In the genomic region with DNA sequence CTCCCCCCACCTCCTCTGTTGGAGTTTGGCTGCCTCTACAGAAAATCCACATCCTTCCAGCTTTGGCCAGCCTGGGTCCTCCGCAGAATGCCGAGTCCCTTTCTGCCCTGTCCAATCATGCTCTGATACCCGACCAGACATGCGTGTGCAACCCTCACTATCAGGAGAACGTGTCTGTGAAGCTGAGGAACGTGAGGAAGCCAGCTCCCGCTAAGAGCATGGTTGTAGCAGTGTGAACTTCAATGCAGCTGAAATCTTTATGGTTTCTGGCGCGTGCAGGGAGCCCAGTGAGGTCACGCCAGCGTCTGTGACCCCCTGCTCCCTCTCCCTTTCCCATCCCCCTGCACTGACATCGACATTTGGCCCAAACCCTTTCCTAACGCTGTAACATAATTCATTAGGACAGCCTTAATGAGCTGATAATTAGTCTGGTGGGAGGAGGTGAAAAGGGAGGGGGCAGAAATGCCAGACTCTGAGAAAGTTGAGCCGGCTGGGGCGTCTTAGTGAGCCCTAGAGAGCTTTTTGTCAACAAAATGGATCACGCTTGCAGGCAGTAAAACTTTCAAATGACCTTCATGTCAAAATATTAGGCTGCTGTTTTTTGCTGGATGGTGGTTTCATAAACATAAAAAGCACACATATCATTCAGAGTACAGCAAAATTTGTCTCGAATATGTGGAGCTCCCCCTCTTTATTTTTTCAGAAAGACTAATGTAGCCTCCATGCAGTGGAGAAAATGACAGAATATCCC, we compare ENCODE assay signal across 13 cellular contexts.
A peak's percentile ranks its signal among the peaks of the same experiment; 100 is the strongest.
DNase-seq lines count a peak whose midpoint lies in the region; ATAC-seq and TF ChIP-seq lines count a peak whose summit lies in the region.
"Had no signal": no experiment of that assay in that cellular context is flagged by ENCODE, and none has a peak within 500 bp of the region (broad histone marks: within the 10 kb centered on the region; RNA-seq: fewer than 3 reads in every experiment).

No MANE protein-coding gene starts in this region.

- intact Hi-C loops in colonic mucosa (cut with DNase I) = no loop called here

- ATAC-seq in GM18909 (IDR thresholded peaks at IDR 0.05; ENCODE audit: poor library complexity, unreplicated experiment) (no peak), HG03439 (IDR thresholded peaks at IDR 0.05; ENCODE audit: unreplicated experiment) (no peak)

- H3K9ac ChIP-seq in subcutaneous abdominal adipose tissue (ENCODE audit: low read length in 5 of 5) = peak overlapping the region in 1 of 5 donors; percentile 52
- H3K9ac ChIP-seq in colonic mucosa (ENCODE audit: low read depth in 2 of 2, low read length in 2 of 2) = no peak overlapping the region

- WGBS in mesodermal cell (ENCODE audit: insufficient coverage in 2 of 2), 2 experiments = 67 to 80% methylated on average over 12 to 13 of the region's 17 CpGs

- POLR2A ChIA-PET in HEK293T (lab: Yijun Ruan, JAX) = interaction anchor here (0.9 to 1.1 kb wide), 4 partner anchors 12 to 92 kb away, joined by 3 to 4 read pairs (median 3); no protein-coding TSS in a partner anchor

- H3K9me3 ChIP-seq in mesodermal cell (ENCODE audit: control insufficient read depth, low read length) (peaks cover 9% of the 10 kb centered on the region), subcutaneous abdominal adipose tissue (ENCODE audit: control insufficient read depth in 5 of 5, low read length in 5 of 5) (peaks cover 0 to 9% (median 3%) of the 10 kb centered on the region in 5 donors), colonic mucosa (no peaks in the 10 kb centered on the region)

- DNase-seq in HEK293T (ENCODE audit: extremely low spot score) (peak; percentile 61), epidermal melanocyte (ENCODE audit: insufficient read length, low spot score) (peak; percentile 26), colonic mucosa (no peak), inferior parietal cortex (ENCODE audit: extremely low spot score) (no peak)
- DNase-seq: activated CD4-positive, alpha-beta T cell treated with anti-CD3 and anti-CD28 coated beads, Interleukin-2, amount 50 U/mL, for 48 hours; CD8-positive, alpha-beta memory T cell; KBM-7; T-helper 2 cell had no signal

- CTCF ChIA-PET in HEK293T (lab: Yijun Ruan, JAX) = interaction anchor here (0.6 kb wide), 1 partner anchor 764 kb away, joined by 3 read pairs; no protein-coding TSS in a partner anchor

- H3K36me3 ChIP-seq in mesodermal cell (ENCODE audit: control insufficient read depth, insufficient read depth, low read length) = no peaks in the 10 kb centered on the region
- H3K36me3 ChIP-seq in subcutaneous abdominal adipose tissue (ENCODE audit: control insufficient read depth in 5 of 5, insufficient read depth in 5 of 5, low read length in 5 of 5) = no peaks in the 10 kb centered on the region
- no peaks in the 10 kb centered on the region for H3K36me3 ChIP-seq in colonic mucosa

- H3K4me3 ChIP-seq in mesodermal cell (ENCODE audit: extremely low read depth, insufficient read depth, low read length, poor library complexity, severe bottlenecking) = no peak overlapping the region
- peak overlapping the region; percentile 36 to 69 (median 53) for H3K4me3 ChIP-seq in subcutaneous abdominal adipose tissue (ENCODE audit: low read depth in 1 of 5, low read length in 5 of 5)
- H3K4me3 ChIP-seq in colonic mucosa = no peak overlapping the region
- H3K4me3 ChIP-seq: skin epidermis had no signal

- H3K4me1 ChIP-seq in mesodermal cell (ENCODE audit: control insufficient read depth, insufficient read depth, low read length, poor library complexity, severe bottlenecking) (no peaks in the 10 kb centered on the region), subcutaneous abdominal adipose tissue (ENCODE audit: control insufficient read depth in 5 of 5, insufficient read depth in 5 of 5, low read length in 5 of 5) (peaks cover 0 to 11% (median 7%) of the 10 kb centered on the region in 5 donors), colonic mucosa (no peaks in the 10 kb centered on the region)

- H3K27ac ChIP-seq in mesodermal cell (ENCODE audit: low read depth, low read length, severe bottlenecking) (peak overlapping the region; percentile 54), subcutaneous abdominal adipose tissue (ENCODE audit: low read depth, low read length) (no peak overlapping the region), colonic mucosa (no peak overlapping the region)

- H3K27me3 ChIP-seq in subcutaneous abdominal adipose tissue (ENCODE audit: control insufficient read depth in 5 of 5, insufficient read depth in 4 of 5, low read length in 5 of 5) = peaks cover 0 to 2% (median 0%) of the 10 kb centered on the region in 5 donors
- no peaks in the 10 kb centered on the region for H3K27me3 ChIP-seq in colonic mucosa

- TF ChIP-seq CTCF in colonic mucosa (IDR thresholded peaks at IDR 0.05) = no peak

TF ChIP-seq in HEK293T, 16 proteins besides CTCF, POLR2A, EP300 and RAD21:
- TF ChIP-seq ARNT (IDR thresholded peaks at IDR 0.05) (peak; percentile 80; the same call in 1 of the 2 replicates), ELF4 (IDR thresholded peaks at IDR 0.05) (no peak), LEF1 (IDR thresholded peaks at IDR 0.05; ENCODE audit: borderline replicate concordance) (no peak), CTBP1 (IDR thresholded peaks at IDR 0.05; ENCODE audit: borderline replicate concordance) (no peak), L3MBTL2 (conservative IDR thresholded peaks at IDR 0.05) (peak; percentile 96)
- TF ChIP-seq, protein P1, sequence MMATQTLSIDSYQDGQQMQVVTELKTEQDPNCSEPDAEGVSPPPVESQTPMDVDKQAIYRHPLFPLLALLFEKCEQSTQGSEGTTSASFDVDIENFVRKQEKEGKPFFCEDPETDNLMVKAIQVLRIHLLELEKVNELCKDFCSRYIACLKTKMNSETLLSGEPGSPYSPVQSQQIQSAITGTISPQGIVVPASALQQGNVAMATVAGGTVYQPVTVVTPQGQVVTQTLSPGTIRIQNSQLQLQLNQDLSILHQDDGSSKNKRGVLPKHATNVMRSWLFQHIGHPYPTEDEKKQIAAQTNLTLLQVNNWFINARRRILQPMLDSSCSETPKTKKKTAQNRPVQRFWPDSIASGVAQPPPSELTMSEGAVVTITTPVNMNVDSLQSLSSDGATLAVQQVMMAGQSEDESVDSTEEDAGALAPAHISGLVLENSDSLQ (IDR thresholded peaks at IDR 0.05) = no peak

Comparison
In these comparisons a context has a peak if more than half of its experiments do, and no peak if none do; other contexts are left out.
1. DNase-seq: peak in HEK293T (single experiment) and epidermal melanocyte (single experiment); none in colonic mucosa (single experiment) and inferior parietal cortex (single experiment).
2. H3K4me3 ChIP-seq: peak in subcutaneous abdominal adipose tissue (5 of 5); none in mesodermal cell (single experiment) and colonic mucosa (single experiment).